10 cellular contexts compared by ENCODE assay signal in the genomic region with DNA sequence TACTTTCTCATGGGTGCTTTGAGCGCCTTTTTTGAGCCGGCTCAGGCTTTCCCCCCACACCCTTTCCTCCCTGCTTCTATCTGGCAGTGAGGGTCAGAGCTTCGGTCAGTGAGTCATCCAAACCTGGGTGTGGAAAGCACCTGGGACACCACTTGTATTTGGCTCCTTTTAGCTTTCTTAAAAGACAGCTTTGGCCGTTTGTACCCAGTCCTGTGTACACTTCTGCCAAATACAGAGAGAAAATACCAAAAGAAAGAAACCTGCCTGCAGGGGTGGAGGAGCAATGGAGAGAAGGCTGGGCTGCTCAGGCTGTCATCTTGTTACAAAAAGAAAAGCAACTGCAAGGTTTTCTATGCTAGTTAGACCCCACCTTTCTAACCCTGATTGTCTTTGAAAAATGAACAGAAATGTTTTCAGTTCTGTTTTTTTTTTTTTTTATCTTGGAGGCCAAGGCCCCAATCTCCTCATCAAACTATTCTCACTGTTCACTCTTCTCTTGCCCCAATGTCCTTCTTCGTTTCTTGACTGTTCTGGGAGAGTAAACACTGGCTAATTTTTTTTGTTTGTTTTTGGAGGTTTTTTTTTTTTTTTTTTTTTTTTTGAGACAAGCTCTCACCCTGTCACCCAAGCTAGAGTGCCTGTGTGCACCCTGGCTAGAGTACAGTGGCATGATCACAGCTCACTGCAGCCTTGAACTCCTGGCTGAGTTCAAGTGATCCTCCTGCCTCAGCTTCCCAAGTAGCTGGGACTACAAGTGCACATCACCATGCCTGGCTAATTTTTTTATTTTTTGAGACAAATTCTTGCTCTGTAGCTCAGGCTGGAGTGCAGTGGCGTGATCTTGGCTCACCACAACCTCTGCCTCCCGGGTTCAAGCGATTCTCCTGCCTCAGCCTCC.
A peak's percentile ranks its signal among the peaks of the same experiment; 100 is the strongest.
DNase-seq lines count a peak whose midpoint lies in the region; ATAC-seq, FAIRE-seq and TF ChIP-seq lines count a peak whose summit lies in the region.
"Had no signal": no experiment of that assay in that cellular context is flagged by ENCODE, and none has a peak within 500 bp of the region (broad histone marks: within the 10 kb centered on the region; RNA-seq: fewer than 3 reads in every experiment).

No MANE protein-coding gene starts in this region.

- no peak for DNase-seq in left cardiac atrium
- no peak for DNase-seq in Right ventricle myocardium inferior (ENCODE audit: missing footprints)
- DNase-seq in erythroblast (lab: John Stamatoyannopoulos, UW): peak; percentile 27 to 54
- peak; percentile 33 for DNase-seq in urothelium cell line (ENCODE audit: low spot score)
- no peak for DNase-seq in AML-193 (lab: John Stamatoyannopoulos, UW)
- DNase-seq in NAMALWA (ENCODE audit: low spot score): no peak
- no peak for DNase-seq in tibial artery
- DNase-seq: activated CD4-positive, alpha-beta T cell treated with anti-CD3 and anti-CD28 coated beads, Interleukin-2, amount 50 U/mL, for 4 hours; stimulated activated CD4-positive, alpha-beta T cell treated with anti-CD3 and anti-CD28 coated beads, Interleukin-15, amount 100 ng/mL, for 24 hours had no signal

- H3K9me3 ChIP-seq in tibial artery: no peaks in the 10 kb centered on the region

- TF ChIP-seq CTCF in tibial artery (IDR thresholded peaks at IDR 0.05): no peak

- H3K36me3 ChIP-seq in tibial artery: peaks cover 13 to 58% (median 34%) of the 10 kb centered on the region in 3 donors

- intact Hi-C loops in left cardiac atrium (cut with DNase I) (loop anchor here in 1 of 2 donors (10.0 kb wide), 1 partner anchor 122 kb away; no protein-coding TSS in a partner anchor), Right ventricle myocardium inferior (cut with DNase I) (no loop called here), tibial artery (cut with DNase I; ENCODE audit: low total_unique reads) (loop anchor here (5.0 to 10.0 kb wide), 2 partner anchors 122 to 559 kb away; no protein-coding TSS in a partner anchor)

- peaks cover 0 to 24% (median 0%) of the 10 kb centered on the region in 4 donors for H3K4me1 ChIP-seq in tibial artery

- no peak overlapping the region for H3K27ac ChIP-seq in tibial artery

- peak; percentile 19 to 60 for ATAC-seq in left cardiac atrium
- no peak for ATAC-seq in Right ventricle myocardium inferior
- peak; percentile 39 for ATAC-seq in HG03520 (IDR thresholded peaks at IDR 0.05; ENCODE audit: unreplicated experiment)

- no peak for FAIRE-seq in urothelium cell line (lab: Jason Lieb, UNC)

- no peaks in the 10 kb centered on the region for H3K27me3 ChIP-seq in tibial artery

- TF ChIP-seq POLR2A in erythroblast (IDR thresholded peaks at IDR 0.05; ENCODE audit: low read length): no peak

- H3K4me3 ChIP-seq in tibial artery: no peak overlapping the region

Comparison
In these comparisons a context has a peak if more than half of its experiments do, and no peak if none do; other contexts are left out.
1. DNase-seq: peak in erythroblast (2 of 2) and urothelium cell line (single experiment); none in left cardiac atrium (single experiment), Right ventricle myocardium inferior (single experiment), AML-193 (0 of 2), NAMALWA (single experiment) and tibial artery (0 of 2).